10 cellular contexts compared by ENCODE assay signal in the genomic region with DNA sequence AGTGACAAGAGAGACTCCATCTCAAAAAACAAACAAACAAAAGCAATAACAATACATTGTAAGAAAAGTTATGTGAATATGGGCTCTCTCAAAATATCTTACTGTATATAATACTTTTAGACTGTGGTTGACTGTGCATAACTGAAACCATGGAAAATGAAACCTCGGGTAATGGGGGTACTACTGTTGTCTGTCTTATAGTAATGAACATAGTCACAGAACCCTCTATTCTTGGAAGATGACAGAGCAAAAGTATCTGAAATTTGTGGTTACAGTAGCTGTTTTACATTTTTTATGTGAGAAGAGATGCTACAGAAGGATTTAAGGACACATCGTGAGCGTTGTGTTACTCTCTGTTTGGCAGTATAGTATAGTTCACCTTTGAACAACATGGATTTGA.
DNase-seq lines count a peak whose midpoint lies in the region; ATAC-seq, FAIRE-seq and TF ChIP-seq lines count a peak whose summit lies in the region.
"Had no signal": no experiment of that assay in that cellular context is flagged by ENCODE, and none has a peak within 500 bp of the region (broad histone marks: within the 10 kb centered on the region; RNA-seq: fewer than 3 reads in every experiment).

No MANE protein-coding gene starts in this region.

- no peaks in the 10 kb centered on the region for H3K9me3 ChIP-seq in kidney (ENCODE audit: control insufficient read depth in 1 of 2, low read length in 2 of 2)

- H3K4me1 ChIP-seq in kidney (ENCODE audit: control insufficient read depth in 1 of 2, insufficient read depth in 1 of 2, low read depth in 1 of 2, low read length in 2 of 2): peaks cover 16 to 24% of the 10 kb centered on the region in 2 donors

- no peaks in the 10 kb centered on the region for H3K36me3 Mint-ChIP-seq in activated T-helper 17 cell treated with anti-CD3 and anti-CD28 coated beads, Interleukin-2, amount 50 U/mL, for 72 hours (ENCODE audit: low read depth)
- peaks cover 6% of the 10 kb centered on the region for H3K36me3 Mint-ChIP-seq in progenitor cell of endocrine pancreas (ENCODE audit: insufficient read depth)

- H3K9me3 Mint-ChIP-seq in activated T-helper 17 cell treated with anti-CD3 and anti-CD28 coated beads, Interleukin-2, amount 50 U/mL, for 72 hours: no peaks in the 10 kb centered on the region
- H3K9me3 Mint-ChIP-seq in progenitor cell of endocrine pancreas (ENCODE audit: low read depth): peaks cover 6% of the 10 kb centered on the region

- no peak overlapping the region for H3K9ac ChIP-seq in kidney (ENCODE audit: low read length in 2 of 2)

- intact Hi-C loops in kidney (cut with DNase I): no loop called here

- H3K4me1 Mint-ChIP-seq in activated T-helper 17 cell treated with anti-CD3 and anti-CD28 coated beads, Interleukin-2, amount 50 U/mL, for 72 hours: peaks cover 42% of the 10 kb centered on the region
- peaks cover 43% of the 10 kb centered on the region for H3K4me1 Mint-ChIP-seq in progenitor cell of endocrine pancreas (ENCODE audit: low read depth)

- peak overlapping the region; percentile 72 for H3K4me3 Mint-ChIP-seq in activated T-helper 17 cell treated with anti-CD3 and anti-CD28 coated beads, Interleukin-2, amount 50 U/mL, for 72 hours
- no peak overlapping the region for H3K4me3 Mint-ChIP-seq in progenitor cell of endocrine pancreas (ENCODE audit: low read depth)

- ATAC-seq in GM19023 (IDR thresholded peaks at IDR 0.05; ENCODE audit: unreplicated experiment) (peak; percentile 39), HG03060 (IDR thresholded peaks at IDR 0.05; ENCODE audit: low read depth, unreplicated experiment) (peak; percentile 37), HG03095 (IDR thresholded peaks at IDR 0.05; ENCODE audit: unreplicated experiment) (no peak)
- ATAC-seq in activated T-helper 17 cell treated with anti-CD3 and anti-CD28 coated beads, Interleukin-2, amount 50 U/mL, for 72 hours (replicated peaks): peak; percentile 89

- no peak for FAIRE-seq in kidney (lab: Jason Lieb, UNC)
- FAIRE-seq: bronchial epithelial cell had no signal

- no peaks in the 10 kb centered on the region for H3K27me3 Mint-ChIP-seq in activated T-helper 17 cell treated with anti-CD3 and anti-CD28 coated beads, Interleukin-2, amount 50 U/mL, for 72 hours
- H3K27me3 Mint-ChIP-seq in progenitor cell of endocrine pancreas: no peaks in the 10 kb centered on the region

- DNase-seq in progenitor cell of endocrine pancreas (ENCODE audit: low spot score, unreplicated experiment) (no peak), kidney (no peak), NCI-H226 (no peak)
- DNase-seq: islet precursor cell had no signal

- H3K27ac ChIP-seq in kidney (ENCODE audit: low read depth in 2 of 2, low read length in 2 of 2): no peak overlapping the region

- H3K4me3 ChIP-seq in kidney (ENCODE audit: low read length in 2 of 2): no peak overlapping the region
- H3K4me3 ChIP-seq: skin epidermis had no signal

- TF ChIP-seq CTCF in progenitor cell of endocrine pancreas (IDR thresholded peaks at IDR 0.05; ENCODE audit: unreplicated experiment): no peak
- TF ChIP-seq CTCF in kidney (IDR thresholded peaks at IDR 0.05; ENCODE audit: borderline replicate concordance, extremely low read depth, insufficient read depth): no peak

- peak overlapping the region; percentile 39 for H3K27ac Mint-ChIP-seq in activated T-helper 17 cell treated with anti-CD3 and anti-CD28 coated beads, Interleukin-2, amount 50 U/mL, for 72 hours
- peak overlapping the region; percentile 42 for H3K27ac Mint-ChIP-seq in progenitor cell of endocrine pancreas

- H3K36me3 ChIP-seq in kidney (ENCODE audit: control insufficient read depth in 1 of 2, insufficient read depth in 2 of 2, low read length in 2 of 2): no peaks in the 10 kb centered on the region
